1 cellular context compared by ENCODE assay signal in the genomic region with DNA sequence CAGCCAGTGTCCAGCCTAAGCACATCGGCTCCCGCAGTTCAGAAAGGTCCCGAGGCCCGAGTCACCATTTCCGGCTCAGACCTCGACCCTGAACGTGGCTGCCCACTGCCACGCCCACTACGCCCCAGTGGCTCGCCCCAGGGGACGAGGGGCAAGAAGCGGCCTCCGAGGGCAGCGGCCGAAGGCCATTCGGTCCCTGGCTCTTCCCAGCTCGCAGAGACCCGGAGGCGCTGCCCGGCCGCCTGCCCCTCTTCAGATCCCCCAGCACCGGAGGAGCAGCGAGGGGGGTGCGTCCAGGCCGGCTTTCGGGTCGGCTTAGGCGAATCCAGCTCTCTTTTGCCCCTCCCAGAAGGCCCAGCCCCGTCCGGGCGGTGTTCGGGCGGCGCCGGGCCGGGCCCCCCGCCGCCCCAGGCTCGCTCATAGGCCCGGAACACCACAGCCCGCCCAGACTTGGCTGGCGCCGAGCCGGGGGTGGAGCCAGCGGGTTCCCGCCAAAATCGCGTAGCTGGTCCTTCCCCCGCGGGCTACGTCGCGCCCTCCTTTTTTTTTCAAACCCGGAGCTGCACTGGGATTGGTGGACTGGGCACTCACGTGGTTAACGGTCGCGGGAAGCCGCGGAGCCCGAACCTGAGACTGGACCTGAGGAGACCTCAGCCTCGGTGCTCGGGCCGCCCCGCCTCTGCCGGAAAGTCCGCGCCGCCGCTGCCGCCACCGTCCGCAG.
TF ChIP-seq lines count a peak whose summit lies in the region.

A gene (plus strand): TSS at position 617 of the 721 bp plus-strand sequence. CDS start 264 bp downstream, outside the sequence.

TF ChIP-seq in H1, 55 proteins besides CTCF, POLR2A, EP300 and RAD21:
- TF ChIP-seq TBP (IDR thresholded peaks at IDR 0.05; ENCODE audit: low read depth, low read length) (peak; percentile 60; the same call in 1 of the 2 replicates), RNF2 (IDR thresholded peaks at IDR 0.05; ENCODE audit: borderline replicate concordance, low read depth, low read length, missing control alignments, poor library complexity, severe bottlenecking) (no peak), BRCA1 (IDR thresholded peaks at IDR 0.05; ENCODE audit: low read depth, low read length) (no peak), SRF (IDR thresholded peaks at IDR 0.05; ENCODE audit: low read depth, low read length) (no peak), HDAC6 (IDR thresholded peaks at IDR 0.05; ENCODE audit: low read depth, low read length) (no peak), CHD1 (IDR thresholded peaks at IDR 0.05; ENCODE audit: low read depth, low read length) (no peak), SP1 (IDR thresholded peaks at IDR 0.05; ENCODE audit: low read depth, low read length) (peak; percentile 82), YY1 (IDR thresholded peaks at IDR 0.05; ENCODE audit: low read depth, low read length) (0 out of 2 replicates have a peak, but pooled peaks have one; percentile 4), ASH2L (IDR thresholded peaks at IDR 0.05; ENCODE audit: low read length) (peak; percentile 68), POU5F1 (IDR thresholded peaks at IDR 0.05; ENCODE audit: low read depth, low read length) (no peak), RFX5 (IDR thresholded peaks at IDR 0.05; ENCODE audit: borderline replicate concordance, low read depth, low read length) (no peak), NANOG (IDR thresholded peaks at IDR 0.05; ENCODE audit: insufficient read depth, low read depth, low read length, poor library complexity, severe bottlenecking) (no peak), KDM5A (IDR thresholded peaks at IDR 0.05; ENCODE audit: low read length) (no peak), CREB1 (IDR thresholded peaks at IDR 0.05) (peak; percentile 87), TEAD4 (IDR thresholded peaks at IDR 0.05; ENCODE audit: low read depth, low read length) (no peak), SAP30 (IDR thresholded peaks at IDR 0.05; ENCODE audit: insufficient read depth, insufficient replicate concordance, low read length) (no peak), CBX5 (IDR thresholded peaks at IDR 0.05; ENCODE audit: low read depth, low read length) (no peak), PHF8 (conservative IDR thresholded peaks at IDR 0.05; ENCODE audit: low read depth, low read length) (peak; percentile 64), RXRA (IDR thresholded peaks at IDR 0.05; ENCODE audit: insufficient read depth, low read depth, low read length) (no peak), CEBPB (IDR thresholded peaks at IDR 0.05; ENCODE audit: low read depth, low read length) (no peak), KDM4A (IDR thresholded peaks at IDR 0.05; ENCODE audit: low read depth, low read length, severe bottlenecking) (peak; percentile 79), SUZ12 (IDR thresholded peaks at IDR 0.05; ENCODE audit: low read length) (no peak), KDM1A (IDR thresholded peaks at IDR 0.05; ENCODE audit: borderline replicate concordance, low read length) (no peak), SP4 (IDR thresholded peaks at IDR 0.05; ENCODE audit: low read length) (0 out of 2 replicates have a peak, but pooled peaks have one; percentile 26), JUND (IDR thresholded peaks at IDR 0.05; ENCODE audit: low read length) (no peak), CBX8 (IDR thresholded peaks at IDR 0.05; ENCODE audit: borderline replicate concordance, low read depth, low read length) (no peak), POLR2AphosphoS5 (IDR thresholded peaks at IDR 0.05; ENCODE audit: low read depth, low read length) (peak; percentile 61; the same call in 1 of the 2 replicates), SIRT6 (IDR thresholded peaks at IDR 0.05; ENCODE audit: low read length) (no peak), RBBP5 (IDR thresholded peaks at IDR 0.05; ENCODE audit: borderline replicate concordance, low read depth, low read length) (peak; percentile 41; the same call in 1 of the 2 replicates), HDAC2 (IDR thresholded peaks at IDR 0.05; ENCODE audit: borderline replicate concordance in 1 of 2, low read depth in 2 of 2, low read length in 2 of 2) (peak in 1 of 2 experiments; percentile 87; a peak in 2 of 4 replicates), CHD2 (IDR thresholded peaks at IDR 0.05; ENCODE audit: low read length) (no peak), FOSL1 (IDR thresholded peaks at IDR 0.05; ENCODE audit: insufficient read depth, low read depth, low read length) (no peak), SIN3A (conservative IDR thresholded peaks at IDR 0.05 in 1 of 2, IDR thresholded peaks at IDR 0.05 in 1 of 2; ENCODE audit: low read depth in 1 of 2, low read length in 2 of 2) (peak; percentile 5 to 18; a peak in 1 of 4 replicates), MAFK (IDR thresholded peaks at IDR 0.05; ENCODE audit: low read depth, low read length) (no peak), TAF7 (optimal IDR thresholded peaks at IDR 0.05; ENCODE audit: borderline replicate concordance, low read depth, low read length) (peak; percentile 50), TAF1 (IDR thresholded peaks at IDR 0.05; ENCODE audit: low read depth, low read length) (peak; percentile 89), GTF2F1 (IDR thresholded peaks at IDR 0.05; ENCODE audit: borderline replicate concordance, low read depth, low read length) (no peak; the same call in 1 of the 2 replicates)
- TF ChIP-seq, protein P1, sequence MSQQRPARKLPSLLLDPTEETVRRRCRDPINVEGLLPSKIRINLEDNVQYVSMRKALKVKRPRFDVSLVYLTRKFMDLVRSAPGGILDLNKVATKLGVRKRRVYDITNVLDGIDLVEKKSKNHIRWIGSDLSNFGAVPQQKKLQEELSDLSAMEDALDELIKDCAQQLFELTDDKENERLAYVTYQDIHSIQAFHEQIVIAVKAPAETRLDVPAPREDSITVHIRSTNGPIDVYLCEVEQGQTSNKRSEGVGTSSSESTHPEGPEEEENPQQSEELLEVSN (IDR thresholded peaks at IDR 0.05) = peak; percentile 96
- TF ChIP-seq, protein P2, sequence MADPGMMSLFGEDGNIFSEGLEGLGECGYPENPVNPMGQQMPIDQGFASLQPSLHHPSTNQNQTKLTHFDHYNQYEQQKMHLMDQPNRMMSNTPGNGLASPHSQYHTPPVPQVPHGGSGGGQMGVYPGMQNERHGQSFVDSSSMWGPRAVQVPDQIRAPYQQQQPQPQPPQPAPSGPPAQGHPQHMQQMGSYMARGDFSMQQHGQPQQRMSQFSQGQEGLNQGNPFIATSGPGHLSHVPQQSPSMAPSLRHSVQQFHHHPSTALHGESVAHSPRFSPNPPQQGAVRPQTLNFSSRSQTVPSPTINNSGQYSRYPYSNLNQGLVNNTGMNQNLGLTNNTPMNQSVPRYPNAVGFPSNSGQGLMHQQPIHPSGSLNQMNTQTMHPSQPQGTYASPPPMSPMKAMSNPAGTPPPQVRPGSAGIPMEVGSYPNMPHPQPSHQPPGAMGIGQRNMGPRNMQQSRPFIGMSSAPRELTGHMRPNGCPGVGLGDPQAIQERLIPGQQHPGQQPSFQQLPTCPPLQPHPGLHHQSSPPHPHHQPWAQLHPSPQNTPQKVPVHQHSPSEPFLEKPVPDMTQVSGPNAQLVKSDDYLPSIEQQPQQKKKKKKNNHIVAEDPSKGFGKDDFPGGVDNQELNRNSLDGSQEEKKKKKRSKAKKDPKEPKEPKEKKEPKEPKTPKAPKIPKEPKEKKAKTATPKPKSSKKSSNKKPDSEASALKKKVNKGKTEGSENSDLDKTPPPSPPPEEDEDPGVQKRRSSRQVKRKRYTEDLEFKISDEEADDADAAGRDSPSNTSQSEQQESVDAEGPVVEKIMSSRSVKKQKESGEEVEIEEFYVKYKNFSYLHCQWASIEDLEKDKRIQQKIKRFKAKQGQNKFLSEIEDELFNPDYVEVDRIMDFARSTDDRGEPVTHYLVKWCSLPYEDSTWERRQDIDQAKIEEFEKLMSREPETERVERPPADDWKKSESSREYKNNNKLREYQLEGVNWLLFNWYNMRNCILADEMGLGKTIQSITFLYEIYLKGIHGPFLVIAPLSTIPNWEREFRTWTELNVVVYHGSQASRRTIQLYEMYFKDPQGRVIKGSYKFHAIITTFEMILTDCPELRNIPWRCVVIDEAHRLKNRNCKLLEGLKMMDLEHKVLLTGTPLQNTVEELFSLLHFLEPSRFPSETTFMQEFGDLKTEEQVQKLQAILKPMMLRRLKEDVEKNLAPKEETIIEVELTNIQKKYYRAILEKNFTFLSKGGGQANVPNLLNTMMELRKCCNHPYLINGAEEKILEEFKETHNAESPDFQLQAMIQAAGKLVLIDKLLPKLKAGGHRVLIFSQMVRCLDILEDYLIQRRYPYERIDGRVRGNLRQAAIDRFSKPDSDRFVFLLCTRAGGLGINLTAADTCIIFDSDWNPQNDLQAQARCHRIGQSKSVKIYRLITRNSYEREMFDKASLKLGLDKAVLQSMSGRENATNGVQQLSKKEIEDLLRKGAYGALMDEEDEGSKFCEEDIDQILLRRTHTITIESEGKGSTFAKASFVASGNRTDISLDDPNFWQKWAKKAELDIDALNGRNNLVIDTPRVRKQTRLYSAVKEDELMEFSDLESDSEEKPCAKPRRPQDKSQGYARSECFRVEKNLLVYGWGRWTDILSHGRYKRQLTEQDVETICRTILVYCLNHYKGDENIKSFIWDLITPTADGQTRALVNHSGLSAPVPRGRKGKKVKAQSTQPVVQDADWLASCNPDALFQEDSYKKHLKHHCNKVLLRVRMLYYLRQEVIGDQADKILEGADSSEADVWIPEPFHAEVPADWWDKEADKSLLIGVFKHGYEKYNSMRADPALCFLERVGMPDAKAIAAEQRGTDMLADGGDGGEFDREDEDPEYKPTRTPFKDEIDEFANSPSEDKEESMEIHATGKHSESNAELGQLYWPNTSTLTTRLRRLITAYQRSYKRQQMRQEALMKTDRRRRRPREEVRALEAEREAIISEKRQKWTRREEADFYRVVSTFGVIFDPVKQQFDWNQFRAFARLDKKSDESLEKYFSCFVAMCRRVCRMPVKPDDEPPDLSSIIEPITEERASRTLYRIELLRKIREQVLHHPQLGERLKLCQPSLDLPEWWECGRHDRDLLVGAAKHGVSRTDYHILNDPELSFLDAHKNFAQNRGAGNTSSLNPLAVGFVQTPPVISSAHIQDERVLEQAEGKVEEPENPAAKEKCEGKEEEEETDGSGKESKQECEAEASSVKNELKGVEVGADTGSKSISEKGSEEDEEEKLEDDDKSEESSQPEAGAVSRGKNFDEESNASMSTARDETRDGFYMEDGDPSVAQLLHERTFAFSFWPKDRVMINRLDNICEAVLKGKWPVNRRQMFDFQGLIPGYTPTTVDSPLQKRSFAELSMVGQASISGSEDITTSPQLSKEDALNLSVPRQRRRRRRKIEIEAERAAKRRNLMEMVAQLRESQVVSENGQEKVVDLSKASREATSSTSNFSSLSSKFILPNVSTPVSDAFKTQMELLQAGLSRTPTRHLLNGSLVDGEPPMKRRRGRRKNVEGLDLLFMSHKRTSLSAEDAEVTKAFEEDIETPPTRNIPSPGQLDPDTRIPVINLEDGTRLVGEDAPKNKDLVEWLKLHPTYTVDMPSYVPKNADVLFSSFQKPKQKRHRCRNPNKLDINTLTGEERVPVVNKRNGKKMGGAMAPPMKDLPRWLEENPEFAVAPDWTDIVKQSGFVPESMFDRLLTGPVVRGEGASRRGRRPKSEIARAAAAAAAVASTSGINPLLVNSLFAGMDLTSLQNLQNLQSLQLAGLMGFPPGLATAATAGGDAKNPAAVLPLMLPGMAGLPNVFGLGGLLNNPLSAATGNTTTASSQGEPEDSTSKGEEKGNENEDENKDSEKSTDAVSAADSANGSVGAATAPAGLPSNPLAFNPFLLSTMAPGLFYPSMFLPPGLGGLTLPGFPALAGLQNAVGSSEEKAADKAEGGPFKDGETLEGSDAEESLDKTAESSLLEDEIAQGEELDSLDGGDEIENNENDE (IDR thresholded peaks at IDR 0.05; ENCODE audit: insufficient replicate concordance, low read length) = no peak
- TF ChIP-seq, protein P3, sequence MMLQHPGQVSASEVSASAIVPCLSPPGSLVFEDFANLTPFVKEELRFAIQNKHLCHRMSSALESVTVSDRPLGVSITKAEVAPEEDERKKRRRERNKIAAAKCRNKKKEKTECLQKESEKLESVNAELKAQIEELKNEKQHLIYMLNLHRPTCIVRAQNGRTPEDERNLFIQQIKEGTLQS (IDR thresholded peaks at IDR 0.05; ENCODE audit: insufficient read depth, low read depth, low read length) = no peak
- TF ChIP-seq, protein P4, sequence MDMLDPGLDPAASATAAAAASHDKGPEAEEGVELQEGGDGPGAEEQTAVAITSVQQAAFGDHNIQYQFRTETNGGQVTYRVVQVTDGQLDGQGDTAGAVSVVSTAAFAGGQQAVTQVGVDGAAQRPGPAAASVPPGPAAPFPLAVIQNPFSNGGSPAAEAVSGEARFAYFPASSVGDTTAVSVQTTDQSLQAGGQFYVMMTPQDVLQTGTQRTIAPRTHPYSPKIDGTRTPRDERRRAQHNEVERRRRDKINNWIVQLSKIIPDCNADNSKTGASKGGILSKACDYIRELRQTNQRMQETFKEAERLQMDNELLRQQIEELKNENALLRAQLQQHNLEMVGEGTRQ (IDR thresholded peaks at IDR 0.05; ENCODE audit: low read length) = peak; percentile 83
